ENCODE assay signal across 27 cellular contexts in the genomic region with DNA sequence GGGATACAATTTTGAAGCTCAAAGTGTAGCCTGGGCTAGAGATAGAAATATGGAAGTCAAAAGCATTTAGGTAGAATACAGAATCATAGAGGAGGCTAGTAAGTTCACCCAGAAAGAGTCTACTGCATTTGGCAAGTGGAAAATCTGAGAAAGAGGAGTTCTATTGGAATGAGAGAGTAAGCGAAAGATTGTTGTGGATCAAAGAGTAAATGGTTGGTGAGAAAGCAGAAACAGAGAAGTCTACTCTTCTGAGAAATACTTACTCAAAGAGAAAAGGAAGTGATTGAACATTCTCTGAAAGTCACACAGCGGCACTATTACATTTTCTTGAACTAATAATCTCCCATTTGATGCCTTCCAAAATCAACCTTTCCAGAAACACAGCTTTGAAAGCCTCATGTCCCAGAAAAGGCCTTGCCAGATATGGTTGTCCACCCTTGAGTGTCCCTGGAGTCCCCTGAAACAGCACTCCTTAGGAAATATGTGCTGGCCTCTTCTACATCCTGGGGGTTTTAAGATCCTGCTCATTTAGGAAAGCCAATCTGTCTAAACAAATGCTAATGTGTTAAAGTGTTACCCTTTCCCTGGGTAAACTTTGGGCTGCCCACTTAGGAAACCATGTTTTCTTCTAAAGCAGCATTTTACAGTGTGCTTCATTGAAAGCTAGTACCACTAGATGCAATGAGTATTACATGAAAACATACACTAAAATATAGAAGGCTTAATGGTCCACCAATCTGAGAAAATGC.
DNase-seq lines count a peak whose midpoint lies in the region; ATAC-seq and TF ChIP-seq lines count a peak whose summit lies in the region.
"Had no signal": no experiment of that assay in that cellular context is flagged by ENCODE, and none has a peak within 500 bp of the region (broad histone marks: within the 10 kb centered on the region; RNA-seq: fewer than 3 reads in every experiment).

No MANE protein-coding gene starts in this region.

- no peak overlapping the region for H3K27ac ChIP-seq in CD8-positive, alpha-beta T cell (ENCODE audit: low read depth, low read length)
- H3K27ac ChIP-seq: A549, heart right ventricle, ovary, transverse colon had no signal

- H3K9me3 Mint-ChIP-seq in activated CD4-positive, alpha-beta T cell treated with anti-CD3 and anti-CD28 coated beads, Interleukin-2, amount 10 ng/mL, durations not matched to agents 24 days and 14 days, result peaks cover 28% of the 10 kb centered on the region
- H3K9me3 Mint-ChIP-seq in CD8-positive, alpha-beta T cell, result peaks cover 6% of the 10 kb centered on the region
- peaks cover 17% of the 10 kb centered on the region for H3K9me3 Mint-ChIP-seq in activated CD8-positive, alpha-beta T cell treated with anti-CD3 and anti-CD28 coated beads for 36 hours

- CTCF ChIA-PET in CD8-positive, alpha-beta T cell (lab: Charles Lee), result interaction anchor here (1.0 to 2.4 kb wide), 2 partner anchors 9 to 42 kb away, joined by 3 to 5 read pairs; no protein-coding TSS in a partner anchor
- CTCF ChIA-PET in activated CD8-positive, alpha-beta T cell treated with anti-CD3 and anti-CD28 coated beads for 36 hours (lab: Charles Lee), result interaction anchor here (0.9 to 1.6 kb wide), 4 partner anchors 134 to 430 kb away, joined by 3 read pairs; no protein-coding TSS in a partner anchor

- no peaks in the 10 kb centered on the region for H3K27me3 Mint-ChIP-seq in activated CD4-positive, alpha-beta T cell treated with anti-CD3 and anti-CD28 coated beads, Interleukin-2, amount 10 ng/mL, durations not matched to agents 24 days and 14 days
- no peaks in the 10 kb centered on the region for H3K27me3 Mint-ChIP-seq in CD8-positive, alpha-beta T cell (ENCODE audit: low read depth)
- H3K27me3 Mint-ChIP-seq in activated CD8-positive, alpha-beta T cell treated with anti-CD3 and anti-CD28 coated beads for 36 hours, result no peaks in the 10 kb centered on the region

- no peaks in the 10 kb centered on the region for H3K36me3 ChIP-seq in CD8-positive, alpha-beta T cell (ENCODE audit: insufficient read depth, low read length)
- H3K36me3 ChIP-seq: heart right ventricle, ovary, transverse colon had no signal

- TF ChIP-seq CTCF in CD8-positive, alpha-beta T cell (IDR thresholded peaks at IDR 0.05), result no peak
- TF ChIP-seq CTCF in activated CD8-positive, alpha-beta T cell treated with anti-CD3 and anti-CD28 coated beads for 36 hours (IDR thresholded peaks at IDR 0.05), result no peak

- DNase-seq in activated CD4-positive, alpha-beta T cell treated with anti-CD3 and anti-CD28 coated beads, Interleukin-2, amount 10 ng/mL, durations not matched to agents 24 days and 14 days, result no peak
- DNase-seq in activated CD4-positive, alpha-beta T cell treated with anti-CD3 and anti-CD28 coated beads for 4 hours, result no peak
- no peak for DNase-seq in CD8-positive, alpha-beta T cell
- DNase-seq in activated CD8-positive, alpha-beta T cell treated with anti-CD3 and anti-CD28 coated beads for 36 hours, result no peak
- DNase-seq in iPS-NIHi11 (ENCODE audit: low spot score) (peak; percentile 8), HK-2 (ENCODE audit: unreplicated experiment) (no peak), CD1c-positive myeloid dendritic cell (ENCODE audit: extremely low spot score) (no peak), AG08396 (ENCODE audit: low spot score) (no peak)
- DNase-seq: activated CD4-positive, alpha-beta T cell treated with anti-CD3 and anti-CD28 coated beads for 1 hour; activated CD8-positive, alpha-beta memory T cell treated with anti-CD3 and anti-CD28 coated beads, Interleukin-2, amount 50 U/mL, for 4 hours; caudate nucleus; COR-L47; cortex of kidney; foreskin fibroblast; GF-D8; heart right ventricle; left cardiac atrium; mucosa of descending colon; NCI-H1105; NCI-H2029; NCI-H524 treated with DMSO at 0.1 percent for 48 hours; ovary; SHP77 treated with DMSO at 0.1 percent for 48 hours; small intestine; transverse colon had no signal

- peaks cover 27% of the 10 kb centered on the region for H3K36me3 Mint-ChIP-seq in activated CD4-positive, alpha-beta T cell treated with anti-CD3 and anti-CD28 coated beads, Interleukin-2, amount 10 ng/mL, durations not matched to agents 24 days and 14 days (ENCODE audit: low read depth)
- H3K36me3 Mint-ChIP-seq in CD8-positive, alpha-beta T cell, result peaks cover 8% of the 10 kb centered on the region
- peaks cover 17% of the 10 kb centered on the region for H3K36me3 Mint-ChIP-seq in activated CD8-positive, alpha-beta T cell treated with anti-CD3 and anti-CD28 coated beads for 36 hours (ENCODE audit: low read depth)

- peak overlapping the region; percentile 57 for H3K27ac Mint-ChIP-seq in activated CD4-positive, alpha-beta T cell treated with anti-CD3 and anti-CD28 coated beads, Interleukin-2, amount 10 ng/mL, durations not matched to agents 24 days and 14 days
- H3K27ac Mint-ChIP-seq in CD8-positive, alpha-beta T cell, result peak overlapping the region; percentile 25
- H3K27ac Mint-ChIP-seq in activated CD8-positive, alpha-beta T cell treated with anti-CD3 and anti-CD28 coated beads for 36 hours, result peak overlapping the region; percentile 81

- no peak for ATAC-seq in CD8-positive, alpha-beta T cell
- peak; percentile 65 for ATAC-seq in activated CD8-positive, alpha-beta T cell treated with anti-CD3 and anti-CD28 coated beads for 36 hours
- ATAC-seq: A549, heart right ventricle, K562, left cardiac atrium, mucosa of descending colon had no signal

- H3K4me1 Mint-ChIP-seq in activated CD4-positive, alpha-beta T cell treated with anti-CD3 and anti-CD28 coated beads, Interleukin-2, amount 10 ng/mL, durations not matched to agents 24 days and 14 days, result peaks cover 41% of the 10 kb centered on the region
- H3K4me1 Mint-ChIP-seq in CD8-positive, alpha-beta T cell (ENCODE audit: low read depth), result peaks cover 37% of the 10 kb centered on the region
- peaks cover 32% of the 10 kb centered on the region for H3K4me1 Mint-ChIP-seq in activated CD8-positive, alpha-beta T cell treated with anti-CD3 and anti-CD28 coated beads for 36 hours (ENCODE audit: low read depth)

- H3K27me3 ChIP-seq in CD8-positive, alpha-beta T cell (ENCODE audit: insufficient read depth, low read length), result no peaks in the 10 kb centered on the region
- H3K27me3 ChIP-seq: heart right ventricle, ovary, transverse colon had no signal

- H3K9me3 ChIP-seq in CD8-positive, alpha-beta T cell (ENCODE audit: low read length), result peaks cover 2% of the 10 kb centered on the region
- H3K9me3 ChIP-seq: A549, ovary, transverse colon had no signal

- POLR2A ChIA-PET in CD8-positive, alpha-beta T cell (lab: Charles Lee), result interaction anchor here (1.1 to 1.5 kb wide), 2 partner anchors 297 to 357 kb away, joined by 3 read pairs; no protein-coding TSS in a partner anchor
- POLR2A ChIA-PET in activated CD8-positive, alpha-beta T cell treated with anti-CD3 and anti-CD28 coated beads for 36 hours (lab: Charles Lee), result interaction anchor here (0.9 kb wide), 1 partner anchor 10 kb away, joined by 4 read pairs; no protein-coding TSS in a partner anchor

- H3K4me3 Mint-ChIP-seq in activated CD4-positive, alpha-beta T cell treated with anti-CD3 and anti-CD28 coated beads, Interleukin-2, amount 10 ng/mL, durations not matched to agents 24 days and 14 days, result peak overlapping the region; percentile 44
- no peak overlapping the region for H3K4me3 Mint-ChIP-seq in CD8-positive, alpha-beta T cell
- H3K4me3 Mint-ChIP-seq in activated CD8-positive, alpha-beta T cell treated with anti-CD3 and anti-CD28 coated beads for 36 hours, result no peak overlapping the region

- intact Hi-C loops in activated CD4-positive, alpha-beta T cell treated with anti-CD3 and anti-CD28 coated beads, Interleukin-2, amount 10 ng/mL, durations not matched to agents 24 days and 14 days (cut with micrococcal nuclease), result loop anchor here (2.0 to 5.0 kb wide), 3 partner anchors 146 to 306 kb away; no protein-coding TSS in a partner anchor
- intact Hi-C loops in CD8-positive, alpha-beta T cell (cut with DNase I, micrococcal nuclease), result loop anchor here in 1 of 2 experiments (2.0 to 10.0 kb wide), 2 partner anchors 15 to 131 kb away; partner anchors contain the start of gene INPP4B
- intact Hi-C loops in activated CD8-positive, alpha-beta T cell treated with anti-CD3 and anti-CD28 coated beads for 36 hours (cut with micrococcal nuclease), result loop anchor here (10.0 kb wide), 2 partner anchors 159 to 359 kb away; no protein-coding TSS in a partner anchor

- H3K4me3 ChIP-seq in CD8-positive, alpha-beta T cell (ENCODE audit: low read depth, low read length), result no peak overlapping the region
- H3K4me3 ChIP-seq: A549, heart right ventricle, K562, mucosa of descending colon, ovary, transverse colon had no signal

- H3K4me1 ChIP-seq in CD8-positive, alpha-beta T cell (ENCODE audit: insufficient read depth, low read length), result peaks cover 13% of the 10 kb centered on the region
- H3K4me1 ChIP-seq: A549, transverse colon had no signal

Comparison
In these comparisons a context has a peak if more than half of its experiments do, and no peak if none do; other contexts are left out.
1. H3K27ac Mint-ChIP-seq: peak in every context shown above with its lines; median percentile 81 in activated CD8-positive, alpha-beta T cell treated with anti-CD3 and anti-CD28 coated beads for 36 hours; 57 in activated CD4-positive, alpha-beta T cell treated with anti-CD3 and anti-CD28 coated beads, Interleukin-2, amount 10 ng/mL, durations not matched to agents 24 days and 14 days; 25 in CD8-positive, alpha-beta T cell.